Comparison of ENCODE assay signal across 13 cellular contexts in genomic region chrX:10089378-10089795, GRCh38.
A peak's percentile ranks its signal among the peaks of the same experiment; 100 is the strongest.
DNase-seq lines count a peak whose midpoint lies in the region; ATAC-seq, FAIRE-seq and TF ChIP-seq lines count a peak whose summit lies in the region.
"Had no signal": no experiment of that assay in that cellular context is flagged by ENCODE, and none has a peak within 500 bp of the region (broad histone marks: within the 10 kb centered on the region; RNA-seq: fewer than 3 reads in every experiment).

No MANE protein-coding gene starts in this region.

- H3K79me2 ChIP-seq in PC-9 (ENCODE audit: low read depth) = no peaks in the 10 kb centered on the region

- no peaks in the 10 kb centered on the region for H3K9me2 ChIP-seq in PC-9 (ENCODE audit: insufficient read depth)

- H2BK15ac ChIP-seq in IMR-90 (ENCODE audit: low read depth, low read length) = no peak overlapping the region

- H2BK20ac ChIP-seq in IMR-90 (ENCODE audit: low read depth, low read length) = no peak overlapping the region

- intact Hi-C loops in IMR-90 (cut with micrococcal nuclease) = no loop called here
- intact Hi-C loops in PC-9 (cut with micrococcal nuclease; ENCODE audit: unreplicated experiment) = no loop called here

- H3K9me1 ChIP-seq in IMR-90 (ENCODE audit: insufficient read depth, low read length) = peaks cover 14% of the 10 kb centered on the region

- H3K4me2 ChIP-seq in A549 (peak overlapping the region; percentile 36; the same call in 2 of the 3 replicates), IMR-90 (ENCODE audit: low read depth, low read length) (no peak overlapping the region), PC-9 (no peak overlapping the region)

- H3K27me3 ChIP-seq in IMR-90 (ENCODE audit: control insufficient read depth, insufficient read depth, low read length) = no peaks in the 10 kb centered on the region
- no peaks in the 10 kb centered on the region for H3K27me3 ChIP-seq in PC-9 (ENCODE audit: insufficient read depth, low read depth)
- H3K27me3 ChIP-seq: stomach had no signal

- H2AFZ ChIP-seq in IMR-90 (replicated peaks; ENCODE audit: low read length, poor library complexity) (no peak overlapping the region), PC-9 (no peak overlapping the region)

- no peak for TF ChIP-seq POLR2A in A549 (IDR thresholded peaks at IDR 0.05; ENCODE audit: low read length)
- no peak for TF ChIP-seq POLR2A in IMR-90 (IDR thresholded peaks at IDR 0.05; ENCODE audit: low read depth, low read length)

- H3K9ac ChIP-seq in IMR-90 (ENCODE audit: low read depth, low read length) = no peak overlapping the region

- H3K56ac ChIP-seq in IMR-90 (ENCODE audit: extremely low read depth, insufficient read depth, low read length) = no peak overlapping the region

- H4K5ac ChIP-seq in IMR-90 (ENCODE audit: low read depth, low read length) = no peak overlapping the region

- POLR2A ChIA-PET in A549 (lab: Yijun Ruan, JAX) (no interaction called here), IMR-90 (lab: Charles Lee; ENCODE audit: unreplicated experiment) (no interaction called here), PC-9 (lab: Charles Lee; ENCODE audit: unreplicated experiment) (no interaction called here)

- peaks cover 6 to 35% of the 10 kb centered on the region in 2 experiments; a peak in 3 of 4 replicates for H3K79me1 ChIP-seq in IMR-90 (ENCODE audit: low read depth in 1 of 2, low read length in 2 of 2)

- H3K4me3 ChIP-seq in A549 (no peak overlapping the region), IMR-90 (ENCODE audit: insufficient read depth, low read depth, low read length) (no peak overlapping the region), PC-9 (no peak overlapping the region)
- H3K4me3 ChIP-seq: stomach had no signal

- CTCF ChIA-PET in A549 (lab: Yijun Ruan, JAX) (interaction anchor here (4.2 kb wide), 1 partner anchor 29 kb away, joined by 25 read pairs; no protein-coding TSS in a partner anchor), IMR-90 (lab: Yijun Ruan, JAX) (interaction anchor here (1.3 kb wide), 1 partner anchor 29 kb away, joined by 3 read pairs; no protein-coding TSS in a partner anchor), PC-9 (lab: Charles Lee) (no interaction called here)

- TF ChIP-seq EP300 in A549 (IDR thresholded peaks at IDR 0.05) = no peak

- no peak overlapping the region for H3K18ac ChIP-seq in IMR-90 (ENCODE audit: low read depth, low read length)

- TF ChIP-seq RAD21 in A549 (conservative IDR thresholded peaks at IDR 0.05 in 1 of 2, IDR thresholded peaks at IDR 0.05 in 1 of 2) (no peak), IMR-90 (IDR thresholded peaks at IDR 0.05; ENCODE audit: low read length) (no peak)

- H4K20me1 ChIP-seq in IMR-90 (ENCODE audit: insufficient read depth, low read length) (peaks cover 8% of the 10 kb centered on the region; the same call in 1 of the 2 replicates), PC-9 (ENCODE audit: insufficient read depth) (no peaks in the 10 kb centered on the region)

- TF ChIP-seq CTCF in A549 (IDR thresholded peaks at IDR 0.05) (no peak), IMR-90 (conservative IDR thresholded peaks at IDR 0.05; ENCODE audit: low read depth, low read length) (no peak), PC-9 (conservative IDR thresholded peaks at IDR 0.05) (no peak)

- ATAC-seq in A549 = no peak; a peak in 2 of 6 replicates
- ATAC-seq in IMR-90 (ENCODE audit: low read depth) = no peak
- ATAC-seq in HG02571 (IDR thresholded peaks at IDR 0.05; ENCODE audit: unreplicated experiment) = no peak
- ATAC-seq in SK-N-SH treated with all-trans-retinoic acid at 6 μM for 48 hours = no peak

- H2AK5ac ChIP-seq in IMR-90 (ENCODE audit: low read depth, low read length) = no peak overlapping the region

- H3K4me1 ChIP-seq in A549 (peaks cover 21% of the 10 kb centered on the region), IMR-90 (ENCODE audit: control insufficient read depth, insufficient read depth, low read length) (peaks cover 9% of the 10 kb centered on the region), PC-9 (replicated peaks; ENCODE audit: insufficient read depth) (0 out of 2 replicates have a peak, but pooled peaks cover 9% of the 10 kb centered on the region)

- H3F3A ChIP-seq in PC-9 (ENCODE audit: insufficient read depth, low read depth) = no peaks in the 10 kb centered on the region

- no peak overlapping the region for H3K14ac ChIP-seq in IMR-90 (replicated peaks; ENCODE audit: low read depth, low read length)

- dilution Hi-C loops in IMR-90 (cut with HindIII; ENCODE audit: low sequenced_read_pairs, unreplicated experiment) = no loop called here

- FAIRE-seq in A549 (lab: Jason Lieb, UNC) = no peak

- no peak overlapping the region for H4K91ac ChIP-seq in IMR-90 (ENCODE audit: insufficient read depth, low read depth, low read length)

- no peak overlapping the region for H2AK9ac ChIP-seq in IMR-90 (replicated peaks; ENCODE audit: low read depth, low read length, poor library complexity)

- no peak overlapping the region for H2BK5ac ChIP-seq in IMR-90 (ENCODE audit: low read depth, low read length, poor library complexity, severe bottlenecking)

- in situ Hi-C loops in IMR-90 (cut with MboI; ENCODE audit: low sequenced_read_pairs) = no loop called here

- H3K9me3 ChIP-seq in A549 (no peaks in the 10 kb centered on the region), IMR-90 (ENCODE audit: control insufficient read depth, insufficient read depth, low read length) (no peaks in the 10 kb centered on the region), PC-9 (ENCODE audit: insufficient read depth, low read depth) (no peaks in the 10 kb centered on the region)
- H3K9me3 ChIP-seq: stomach had no signal

- WGBS in A549 (ENCODE audit: missing lambda C conversion rate) = 41% methylated on average over 3 of the region's 3 CpGs
- 86% methylated on average over 1 of the region's 3 CpGs; no CpG with 5 or more reads in 1 of the 2 experiments for WGBS in IMR-90 (ENCODE audit: extremely low coverage in 2 of 2, insufficient read length in 1 of 2), 2 experiments

- H3K23ac ChIP-seq in IMR-90 (ENCODE audit: low read depth, low read length) = no peak overlapping the region

- H2BK120ac ChIP-seq in IMR-90 (ENCODE audit: low read depth, low read length) = no peak overlapping the region

- BruUV-seq in IMR-90 (replicated peaks; lab: Mats Ljungman, UMichigan) (no TSS peak), PC-9 (replicated peaks; lab: Mats Ljungman, UMichigan) (no TSS peak)

- no peak overlapping the region for H4K8ac ChIP-seq in IMR-90 (ENCODE audit: low read depth in 2 of 2, low read length in 2 of 2)

- DNase-seq in A549 (ENCODE audit: low read depth in 1 of 2, low spot score in 1 of 2) (peak in 1 of 2 experiments; percentile 36), IMR-90 (peak; percentile 36), PC-9 (peak; percentile 2 to 60), kidney tubule cell (ENCODE audit: low spot score) (peak; percentile 50), mesenteric fat pad (ENCODE audit: low spot score) (no peak)
- DNase-seq in activated naive CD4-positive, alpha-beta T cell treated with anti-CD3 and anti-CD28 coated beads, Interleukin-2, amount 50 U/mL, for 16 hours = no peak
- DNase-seq: activated gamma-delta T cell, Kasumi-1, NCI-H2227 treated with DMSO at 0.1 percent for 48 hours, OCI-M1, stomach had no signal

- peak overlapping the region; percentile 39; the same call in 1 of the 2 replicates for H3K4ac ChIP-seq in IMR-90 (ENCODE audit: low read depth, low read length)

- peak overlapping the region; percentile 53 to 70; a peak in 4 of 6 replicates for H3K27ac ChIP-seq in A549
- H3K27ac ChIP-seq in IMR-90 (ENCODE audit: insufficient read depth, low read length) = no peak overlapping the region
- H3K27ac ChIP-seq in PC-9 = 0 out of 2 replicates have a peak overlapping the region, but pooled peaks have one; percentile 16

- H3K36me3 ChIP-seq in IMR-90 (ENCODE audit: control insufficient read depth, insufficient read depth, low read length) = peaks cover 6% of the 10 kb centered on the region
- H3K36me3 ChIP-seq in PC-9 (ENCODE audit: low read depth) = no peaks in the 10 kb centered on the region

TF ChIP-seq in A549, 52 proteins besides CTCF, POLR2A, EP300 and RAD21:
- no peak for TF ChIP-seq NPAS2 (CRISPR knock-in tag; IDR thresholded peaks at IDR 0.05; ENCODE audit: borderline replicate concordance)
- peak in 1 of 2 experiments; percentile 11; a peak in 1 of 4 replicates for TF ChIP-seq CEBPB (IDR thresholded peaks at IDR 0.05)
- no peak for TF ChIP-seq ZSCAN20 (CRISPR knock-in tag; IDR thresholded peaks at IDR 0.05)

TF ChIP-seq in IMR-90, 13 proteins besides CTCF, POLR2A, EP300 and RAD21 (continues in another document):
- TF ChIP-seq MXI1 (IDR thresholded peaks at IDR 0.05; ENCODE audit: borderline replicate concordance, low read depth, low read length) = no peak
- TF ChIP-seq MAFK (IDR thresholded peaks at IDR 0.05; ENCODE audit: low read depth, low read length) = no peak
- no peak for TF ChIP-seq CEBPB (IDR thresholded peaks at IDR 0.05; ENCODE audit: low read depth, low read length)
- no peak for TF ChIP-seq MAZ (IDR thresholded peaks at IDR 0.05; ENCODE audit: borderline replicate concordance, low read depth, low read length)
- TF ChIP-seq FOS (IDR thresholded peaks at IDR 0.05; ENCODE audit: low read depth, low read length) = no peak

TF ChIP-seq in SK-N-SH treated with all-trans-retinoic acid at 6 μM for 48 hours, 23 proteins besides CTCF, POLR2A, EP300 and RAD21 (continues in another document):
- TF ChIP-seq TCF4 (CRISPR knock-in tag; IDR thresholded peaks at IDR 0.05; ENCODE audit: borderline replicate concordance) = no peak
- no peak for TF ChIP-seq RARB (CRISPR knock-in tag; IDR thresholded peaks at IDR 0.05)
- no peak for TF ChIP-seq ISL1 (CRISPR knock-in tag; IDR thresholded peaks at IDR 0.05)
- no peak for TF ChIP-seq ZNF70 (CRISPR knock-in tag; IDR thresholded peaks at IDR 0.05)
- no peak for TF ChIP-seq PATZ1 (CRISPR knock-in tag; IDR thresholded peaks at IDR 0.05; ENCODE audit: borderline replicate concordance)
- TF ChIP-seq ARNTL (CRISPR knock-in tag; IDR thresholded peaks at IDR 0.05; ENCODE audit: borderline replicate concordance, low read depth) = no peak
- no peak for TF ChIP-seq ZFP30 (CRISPR knock-in tag; IDR thresholded peaks at IDR 0.05)
- no peak for TF ChIP-seq ZNF8 (CRISPR knock-in tag; IDR thresholded peaks at IDR 0.05)
- TF ChIP-seq ZC3H10 (CRISPR knock-in tag; IDR thresholded peaks at IDR 0.05) = no peak

Comparison
In these comparisons a context has a peak if more than half of its experiments do, and no peak if none do; other contexts are left out.
1. DNase-seq: peak in IMR-90 (single experiment), PC-9 (2 of 2) and kidney tubule cell (single experiment); none in activated naive CD4-positive, alpha-beta T cell treated with anti-CD3 and anti-CD28 coated beads, Interleukin-2, amount 50 U/mL, for 16 hours (single experiment) and mesenteric fat pad (single experiment).